In the genomic region with DNA sequence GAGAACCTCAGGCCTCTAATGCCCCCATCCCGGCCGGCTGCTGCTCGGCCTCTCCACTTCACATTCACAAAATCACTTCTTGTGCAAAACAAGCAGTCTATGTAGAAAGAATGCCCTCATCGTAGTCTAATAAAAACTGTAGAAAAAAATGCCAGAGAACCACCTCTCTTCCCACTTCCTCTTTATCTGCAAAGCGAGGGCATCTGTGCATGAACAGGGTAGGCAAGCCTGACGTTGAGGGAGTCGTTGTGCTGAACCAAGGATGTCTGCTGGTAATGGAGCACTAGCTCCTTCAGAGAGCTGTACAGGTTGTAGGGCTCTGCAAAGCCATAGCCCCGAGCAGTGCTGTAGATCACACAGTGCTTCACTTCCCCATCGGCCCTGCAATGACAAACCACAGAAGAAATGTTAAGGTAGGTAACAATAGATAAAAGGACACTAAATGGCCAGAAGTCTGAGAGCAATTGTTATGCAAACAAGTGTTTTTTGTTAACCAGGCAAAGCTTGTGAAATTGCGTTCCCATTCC, we compare ENCODE assay signal across 9 cellular contexts.
DNase-seq lines count a peak whose midpoint lies in the region; ATAC-seq and TF ChIP-seq lines count a peak whose summit lies in the region.
"Had no signal": no experiment of that assay in that cellular context is flagged by ENCODE, and none has a peak within 500 bp of the region (broad histone marks: within the 10 kb centered on the region; RNA-seq: fewer than 3 reads in every experiment).

No MANE protein-coding gene starts in this region.

- H3K27me3 ChIP-seq in left ventricle myocardium inferior (ENCODE audit: low read depth) (no peaks in the 10 kb centered on the region), transverse colon (no peaks in the 10 kb centered on the region)

- H3K4me3 ChIP-seq in left ventricle myocardium inferior (no peak overlapping the region), transverse colon (no peak overlapping the region)

- TF ChIP-seq POLR2A in transverse colon (IDR thresholded peaks at IDR 0.05), result no peak

- H3K4me1 ChIP-seq in left ventricle myocardium inferior (peaks cover 53% of the 10 kb centered on the region), transverse colon (peaks cover 0 to 30% (median under 1%) of the 10 kb centered on the region in 4 donors)

- DNase-seq in left ventricle myocardium inferior (no peak), left cardiac atrium (no peak), SIG-M5 treated with dmso at 0.1 percent for 504 hours (lab: John Stamatoyannopoulos, UW; ENCODE audit: unreplicated experiment) (peak; percentile 92), transverse colon (peak; percentile 28), NCI-H524 treated with DMSO at 0.1 percent for 48 hours (lab: John Stamatoyannopoulos, UW) (no peak), AG08395 (ENCODE audit: low spot score) (no peak), NCI-H2171 (lab: John Stamatoyannopoulos, UW) (no peak)
- DNase-seq: NCI-H2081 treated with DMSO at 0.1 percent for 48 hours had no signal

- TF ChIP-seq CTCF in left ventricle myocardium inferior (IDR thresholded peaks at IDR 0.05; ENCODE audit: borderline replicate concordance) (no peak), transverse colon (IDR thresholded peaks at IDR 0.05) (no peak)

- WGBS in transverse colon (ENCODE audit: low coverage in 1 of 2), 2 donors, result 53 to 64% methylated on average over 4 to 10 of the region's 10 CpGs

- in situ Hi-C loops in transverse colon (cut with MboI; ENCODE audit: low pct_ligation_motif_present in 1 of 4, low pct_unique_long_range_greater_than_20kb in 1 of 4, low sequenced_read_pairs in 3 of 4), result no loop called here

- H3K36me3 ChIP-seq in left ventricle myocardium inferior, result peaks cover 46% of the 10 kb centered on the region
- H3K36me3 ChIP-seq in transverse colon, result no peaks in the 10 kb centered on the region

- H3K27ac ChIP-seq in left ventricle myocardium inferior (replicated peaks), result peak overlapping the region; percentile 2
- no peak overlapping the region for H3K27ac ChIP-seq in transverse colon

- ATAC-seq in left cardiac atrium (no peak), HG03066 (IDR thresholded peaks at IDR 0.05; ENCODE audit: low read depth, unreplicated experiment) (peak; percentile 88)

- no peak for TF ChIP-seq EP300 in transverse colon (IDR thresholded peaks at IDR 0.05; ENCODE audit: low read depth)

- intact Hi-C loops in left ventricle myocardium inferior (cut with micrococcal nuclease) (no loop called here), left cardiac atrium (cut with DNase I) (loop anchor here in 1 of 2 donors (10.0 kb wide), 1 partner anchor 81 kb away; no protein-coding TSS in a partner anchor), transverse colon (cut with DNase I; ENCODE audit: low total_unique reads) (no loop called here)

- no peaks in the 10 kb centered on the region for H3K9me3 ChIP-seq in left ventricle myocardium inferior (replicated peaks)
- H3K9me3 ChIP-seq in transverse colon, result no peaks in the 10 kb centered on the region

Comparison
In these comparisons a context has a peak if more than half of its experiments do, and no peak if none do; other contexts are left out.
1. DNase-seq: peak in SIG-M5 treated with dmso at 0.1 percent for 504 hours (single experiment) and transverse colon (single experiment); none in left ventricle myocardium inferior (single experiment), left cardiac atrium (single experiment), NCI-H524 treated with DMSO at 0.1 percent for 48 hours (single experiment), AG08395 (single experiment) and NCI-H2171 (single experiment).